8 cellular contexts compared by ENCODE assay signal in genomic region chr13:19781526-19781925, GRCh38. TPM values are rescaled to one million over a fixed set of nuclear protein-coding genes. Genes with fewer than 3 reads are reported as not detected.
DNase-seq lines count a peak whose midpoint lies in the region; ATAC-seq and TF ChIP-seq lines count a peak whose summit lies in the region.

No MANE protein-coding gene starts in this region.

- peaks cover 5% of the 10 kb centered on the region for H3K9me3 Mint-ChIP-seq in activated CD4-positive, alpha-beta T cell treated with anti-CD3 and anti-CD28 coated beads, Interleukin-2, amount 10 ng/mL, durations not matched to agents 7 days and 5 days
- H3K9me3 Mint-ChIP-seq in activated naive CD8-positive, alpha-beta T cell treated with anti-CD3 and anti-CD28 coated beads, Interleukin-2, amount 10 ng/mL, durations not matched to agents 7 days and 5 days = no peaks in the 10 kb centered on the region

- H3K4me1 Mint-ChIP-seq in activated CD4-positive, alpha-beta T cell treated with anti-CD3 and anti-CD28 coated beads, Interleukin-2, amount 10 ng/mL, durations not matched to agents 7 days and 5 days = peaks cover 15% of the 10 kb centered on the region
- peaks cover 6% of the 10 kb centered on the region for H3K4me1 Mint-ChIP-seq in activated naive CD8-positive, alpha-beta T cell treated with anti-CD3 and anti-CD28 coated beads, Interleukin-2, amount 10 ng/mL, durations not matched to agents 7 days and 5 days

- H3K27ac ChIP-seq in thoracic aorta = peak overlapping the region; percentile 96 to 97

- H3K4me3 ChIP-seq in thoracic aorta = peak overlapping the region; percentile 100

- POLR2A ChIA-PET in activated CD4-positive, alpha-beta T cell treated with anti-CD3 and anti-CD28 coated beads, Interleukin-2, amount 10 ng/mL, durations not matched to agents 7 days and 5 days (lab: Charles Lee) = no interaction called here
- POLR2A ChIA-PET in activated naive CD8-positive, alpha-beta T cell treated with anti-CD3 and anti-CD28 coated beads, Interleukin-2, amount 10 ng/mL, durations not matched to agents 7 days and 5 days (lab: Charles Lee) = interaction anchor here (1.2 to 3.1 kb wide), 5 partner anchors 9 to 337 kb away, joined by 3 to 50 read pairs (median 6); partner anchors contain the start of genes MPHOSPH8 and ZMYM5

- peaks cover 6 to 8% of the 10 kb centered on the region in 2 donors for H3K4me1 ChIP-seq in thoracic aorta (ENCODE audit: control insufficient read depth in 1 of 2, low read depth in 2 of 2)

- H3K36me3 Mint-ChIP-seq in activated CD4-positive, alpha-beta T cell treated with anti-CD3 and anti-CD28 coated beads, Interleukin-2, amount 10 ng/mL, durations not matched to agents 7 days and 5 days (ENCODE audit: low read depth) = peaks cover 14% of the 10 kb centered on the region
- H3K36me3 Mint-ChIP-seq in activated naive CD8-positive, alpha-beta T cell treated with anti-CD3 and anti-CD28 coated beads, Interleukin-2, amount 10 ng/mL, durations not matched to agents 7 days and 5 days = peaks cover 8% of the 10 kb centered on the region

- peak overlapping the region; percentile 100 for H3K27ac Mint-ChIP-seq in activated CD4-positive, alpha-beta T cell treated with anti-CD3 and anti-CD28 coated beads, Interleukin-2, amount 10 ng/mL, durations not matched to agents 7 days and 5 days
- peak overlapping the region; percentile 98 for H3K27ac Mint-ChIP-seq in activated naive CD8-positive, alpha-beta T cell treated with anti-CD3 and anti-CD28 coated beads, Interleukin-2, amount 10 ng/mL, durations not matched to agents 7 days and 5 days

- DNase-seq in activated CD4-positive, alpha-beta T cell treated with anti-CD3 and anti-CD28 coated beads, Interleukin-2, amount 10 ng/mL, durations not matched to agents 7 days and 5 days = no peak
- no peak for DNase-seq in activated CD4-positive, alpha-beta T cell treated with anti-CD3 and anti-CD28 coated beads for 4 hours
- no peak for DNase-seq in activated naive CD8-positive, alpha-beta T cell treated with anti-CD3 and anti-CD28 coated beads, Interleukin-2, amount 10 ng/mL, durations not matched to agents 7 days and 5 days
- peak; percentile 38 for DNase-seq in left kidney (ENCODE audit: low read depth, low spot score)
- DNase-seq in thoracic aorta (ENCODE audit: low spot score) = no peak
- DNase-seq in NOMO-1 treated with DMSO at 0.1 percent for 48 hours (lab: John Stamatoyannopoulos, UW; ENCODE audit: unreplicated experiment) = no peak
- DNase-seq in NK-92 treated with Interleukin-12 subunit alpha and Interleukin-12 subunit beta, amount 100 ng/mL, for 24 hours (lab: John Stamatoyannopoulos, UW) = no peak

- no peak for ATAC-seq in activated naive CD8-positive, alpha-beta T cell treated with anti-CD3 and anti-CD28 coated beads, Interleukin-2, amount 10 ng/mL, durations not matched to agents 7 days and 5 days (ENCODE audit: low read depth)
- ATAC-seq in thoracic aorta (ENCODE audit: insufficient number of reproducible peaks, low FRiP score, low read depth) (no peak), GM18868 (IDR thresholded peaks at IDR 0.05; ENCODE audit: unreplicated experiment) (no peak)

- peak overlapping the region; percentile 98 for H3K4me3 Mint-ChIP-seq in activated CD4-positive, alpha-beta T cell treated with anti-CD3 and anti-CD28 coated beads, Interleukin-2, amount 10 ng/mL, durations not matched to agents 7 days and 5 days
- peak overlapping the region; percentile 95 for H3K4me3 Mint-ChIP-seq in activated naive CD8-positive, alpha-beta T cell treated with anti-CD3 and anti-CD28 coated beads, Interleukin-2, amount 10 ng/mL, durations not matched to agents 7 days and 5 days

- H3K36me3 ChIP-seq in thoracic aorta = no peaks in the 10 kb centered on the region

- TF ChIP-seq CTCF in thoracic aorta (IDR thresholded peaks at IDR 0.05) = no peak

- CTCF ChIA-PET in activated CD4-positive, alpha-beta T cell treated with anti-CD3 and anti-CD28 coated beads, Interleukin-2, amount 10 ng/mL, durations not matched to agents 7 days and 5 days (lab: Charles Lee) = interaction anchor here (2.4 kb wide), 1 partner anchor 15 kb away, joined by 7 read pairs; no protein-coding TSS in a partner anchor

- no peaks in the 10 kb centered on the region for H3K27me3 ChIP-seq in thoracic aorta (replicated peaks; ENCODE audit: insufficient read depth)

- H3K9me3 ChIP-seq in thoracic aorta = no peaks in the 10 kb centered on the region

- H3K27me3 Mint-ChIP-seq in activated CD4-positive, alpha-beta T cell treated with anti-CD3 and anti-CD28 coated beads, Interleukin-2, amount 10 ng/mL, durations not matched to agents 7 days and 5 days = no peaks in the 10 kb centered on the region
- H3K27me3 Mint-ChIP-seq in activated naive CD8-positive, alpha-beta T cell treated with anti-CD3 and anti-CD28 coated beads, Interleukin-2, amount 10 ng/mL, durations not matched to agents 7 days and 5 days = no peaks in the 10 kb centered on the region

RNA-seq across cellular contexts. Expression of gene PSPC1, which starts 1.2 kb away (rescaled TPM):
- total RNA-seq in activated CD4-positive, alpha-beta T cell treated with anti-CD3 and anti-CD28 coated beads, Interleukin-2, amount 10 ng/mL, durations not matched to agents 7 days and 5 days = 10 to 100 TPM; 68.4 to 70.5 TPM
- 10 to 100 TPM; 75.6 to 80.3 TPM for total RNA-seq in activated naive CD8-positive, alpha-beta T cell treated with anti-CD3 and anti-CD28 coated beads, Interleukin-2, amount 10 ng/mL, durations not matched to agents 7 days and 5 days
- total RNA-seq in thoracic aorta = 10 to 100 TPM; 60.1 to 80.7 TPM
